ENCODE assay signal across 11 cellular contexts in genomic region chr21:43721225-43721605, GRCh38. TPM values are rescaled to one million over a fixed set of nuclear protein-coding genes. Genes with fewer than 3 reads are reported as not detected.
DNase-seq lines count a peak whose midpoint lies in the region; ATAC-seq, FAIRE-seq and TF ChIP-seq lines count a peak whose summit lies in the region.
"Had no signal": no experiment of that assay in that cellular context is flagged by ENCODE, and none has a peak within 500 bp of the region (broad histone marks: within the 10 kb centered on the region; RNA-seq: fewer than 3 reads in every experiment).

No MANE protein-coding gene starts in this region.

- FAIRE-seq in D721Med (lab: Jason Lieb, UNC) (no peak), urothelium cell line (lab: Jason Lieb, UNC) (no peak)
- FAIRE-seq: G401.6 had no signal

- no peak for TF ChIP-seq RAD21 in IMR-90 (IDR thresholded peaks at IDR 0.05; ENCODE audit: low read length)

- peaks cover 11 to 57% of the 10 kb centered on the region in 2 experiments for H3K79me1 ChIP-seq in IMR-90 (ENCODE audit: low read depth in 1 of 2, low read length in 2 of 2)

- 96% methylated on average over 3 of the region's 4 CpGs; no CpG with 5 or more reads in 1 of the 2 experiments for WGBS in IMR-90 (ENCODE audit: extremely low coverage in 2 of 2, insufficient read length in 1 of 2), 2 experiments

- peak overlapping the region; percentile 92 for H3K4me3 ChIP-seq in AG04450 (ENCODE audit: low read depth, low read length)
- H3K4me3 ChIP-seq in IMR-90 (ENCODE audit: insufficient read depth, low read depth, low read length) = peak overlapping the region; percentile 4; the same call in 1 of the 2 replicates
- peak overlapping the region in 2 of 3 donors; percentile 95 to 99 for H3K4me3 ChIP-seq in breast epithelium
- peak overlapping the region; percentile 83 for H3K4me3 ChIP-seq in mucosa of stomach (ENCODE audit: low read length)

- no peak overlapping the region for H4K5ac ChIP-seq in IMR-90 (ENCODE audit: low read depth, low read length)

- POLR2A ChIA-PET in AG04450 (lab: Yijun Ruan, JAX) = no interaction called here
- POLR2A ChIA-PET in IMR-90 (lab: Charles Lee; ENCODE audit: unreplicated experiment) = no interaction called here

- TF ChIP-seq CTCF in AG04450 (IDR thresholded peaks at IDR 0.05; ENCODE audit: low read depth, low read length) (no peak), IMR-90 (conservative IDR thresholded peaks at IDR 0.05; ENCODE audit: low read depth, low read length) (no peak), breast epithelium (IDR thresholded peaks at IDR 0.05) (no peak), D721Med (IDR thresholded peaks at IDR 0.05; ENCODE audit: insufficient read depth, missing control alignments) (no peak)

- H3K18ac ChIP-seq in IMR-90 (ENCODE audit: low read depth, low read length) = no peak overlapping the region

- H3K4me1 ChIP-seq in IMR-90 (ENCODE audit: control insufficient read depth, insufficient read depth, low read length) = peaks cover 17% of the 10 kb centered on the region
- H3K4me1 ChIP-seq in breast epithelium = peaks cover 7 to 24% of the 10 kb centered on the region in 2 donors
- H3K4me1 ChIP-seq in mucosa of stomach (ENCODE audit: control insufficient read depth, insufficient read depth, low read length) = peaks cover 34% of the 10 kb centered on the region

- intact Hi-C loops in IMR-90 (cut with micrococcal nuclease) = loop anchor here (10.0 kb wide), 1 partner anchor 56 kb away; no protein-coding TSS in a partner anchor
- intact Hi-C loops in breast epithelium (cut with DNase I; ENCODE audit: low total_unique reads) = loop anchor here (10.0 kb wide), 1 partner anchor 74 kb away; no protein-coding TSS in a partner anchor

- no peak overlapping the region for H3K23ac ChIP-seq in IMR-90 (ENCODE audit: low read depth, low read length)

- BruUV-seq in IMR-90 (replicated peaks; lab: Mats Ljungman, UMichigan) = no TSS peak

- H2BK15ac ChIP-seq in IMR-90 (ENCODE audit: low read depth, low read length) = no peak overlapping the region

- no peak overlapping the region for H3K4ac ChIP-seq in IMR-90 (ENCODE audit: low read depth, low read length)

- H3K36me3 ChIP-seq in IMR-90 (ENCODE audit: control insufficient read depth, insufficient read depth, low read length) (peaks cover 10% of the 10 kb centered on the region), breast epithelium (no peaks in the 10 kb centered on the region), mucosa of stomach (ENCODE audit: control insufficient read depth, insufficient read depth, low read length) (no peaks in the 10 kb centered on the region)

- H3K14ac ChIP-seq in IMR-90 (replicated peaks; ENCODE audit: low read depth, low read length) = no peak overlapping the region

- CTCF ChIA-PET in AG04450 (lab: Charles Lee) (no interaction called here), IMR-90 (lab: Yijun Ruan, JAX) (interaction anchor here (0.5 kb wide), 1 partner anchor 1498 kb away, joined by 3 read pairs; no protein-coding TSS in a partner anchor)

- no peak overlapping the region for H2AFZ ChIP-seq in IMR-90 (replicated peaks; ENCODE audit: low read length, poor library complexity)

- H2BK20ac ChIP-seq in IMR-90 (ENCODE audit: low read depth, low read length) = no peak overlapping the region

- H3K4me2 ChIP-seq in IMR-90 (ENCODE audit: low read depth, low read length) = peak overlapping the region; percentile 98

- H3K9ac ChIP-seq in IMR-90 (ENCODE audit: low read depth, low read length) = no peak overlapping the region
- peak overlapping the region; percentile 82 for H3K9ac ChIP-seq in mucosa of stomach (ENCODE audit: low read length)

- H2AK5ac ChIP-seq in IMR-90 (ENCODE audit: low read depth, low read length) = no peak overlapping the region

- dilution Hi-C loops in IMR-90 (cut with HindIII; ENCODE audit: low sequenced_read_pairs, unreplicated experiment) = no loop called here

- no peak overlapping the region for H2BK5ac ChIP-seq in IMR-90 (ENCODE audit: low read depth, low read length, poor library complexity, severe bottlenecking)

- H3K9me3 ChIP-seq in AG04450 (ENCODE audit: control insufficient read depth, insufficient read depth, low read length) (no peaks in the 10 kb centered on the region; the same call in 1 of the 2 replicates), IMR-90 (ENCODE audit: control insufficient read depth, insufficient read depth, low read length) (no peaks in the 10 kb centered on the region), breast epithelium (no peaks in the 10 kb centered on the region), mucosa of stomach (ENCODE audit: control insufficient read depth, low read length) (no peaks in the 10 kb centered on the region)

- H3K56ac ChIP-seq in IMR-90 (ENCODE audit: extremely low read depth, insufficient read depth, low read length) = no peak overlapping the region

- DNase-seq in AG04450 (ENCODE audit: low read depth, low spot score) = no peak
- no peak for DNase-seq in IMR-90
- DNase-seq in breast epithelium (ENCODE audit: low spot score in 2 of 2) = no peak
- DNase-seq in D721Med (ENCODE audit: insufficient read length, low spot score) = no peak
- no peak for DNase-seq in NCI-H226
- no peak for DNase-seq in DMS53 treated with DMSO at 0.1 percent for 48 hours (lab: John Stamatoyannopoulos, UW; ENCODE audit: unreplicated experiment)
- DNase-seq in urothelium cell line (ENCODE audit: low spot score) = no peak
- DNase-seq: NCI-H69 had no signal

- H3K27me3 ChIP-seq in AG04450 (ENCODE audit: control insufficient read depth, insufficient read depth, low read length) = no peaks in the 10 kb centered on the region
- H3K27me3 ChIP-seq in IMR-90 (ENCODE audit: control insufficient read depth, insufficient read depth, low read length) = no peaks in the 10 kb centered on the region
- H3K27me3 ChIP-seq in breast epithelium = no peaks in the 10 kb centered on the region
- no peaks in the 10 kb centered on the region for H3K27me3 ChIP-seq in mucosa of stomach (ENCODE audit: control insufficient read depth, insufficient read depth, low read length)

- H2AK9ac ChIP-seq in IMR-90 (replicated peaks; ENCODE audit: low read depth, low read length, poor library complexity) = peak overlapping the region; percentile 94

- peaks cover 42% of the 10 kb centered on the region for H4K20me1 ChIP-seq in IMR-90 (ENCODE audit: insufficient read depth, low read length)

- peaks cover 18% of the 10 kb centered on the region; the same call in 1 of the 2 replicates for H3K9me1 ChIP-seq in IMR-90 (ENCODE audit: insufficient read depth, low read length)

- no peak for ATAC-seq in IMR-90 (ENCODE audit: low read depth)

- no peak overlapping the region for H3K27ac ChIP-seq in AG04450 (ENCODE audit: low read depth, low read length)
- no peak overlapping the region for H3K27ac ChIP-seq in IMR-90 (ENCODE audit: insufficient read depth, low read length)
- peak overlapping the region in 1 of 2 donors; percentile 10 for H3K27ac ChIP-seq in breast epithelium
- H3K27ac ChIP-seq: HL-60 had no signal

- in situ Hi-C loops in IMR-90 (cut with MboI; ENCODE audit: low sequenced_read_pairs) = no loop called here

- H4K91ac ChIP-seq in IMR-90 (ENCODE audit: insufficient read depth, low read depth, low read length) = no peak overlapping the region

- H2BK120ac ChIP-seq in IMR-90 (ENCODE audit: low read depth, low read length) = no peak overlapping the region

- no peak overlapping the region for H4K8ac ChIP-seq in IMR-90 (ENCODE audit: low read depth in 2 of 2, low read length in 2 of 2)

- TF ChIP-seq POLR2A in IMR-90 (IDR thresholded peaks at IDR 0.05; ENCODE audit: low read depth, low read length) = no peak
- no peak for TF ChIP-seq POLR2A in breast epithelium (IDR thresholded peaks at IDR 0.05)

TF ChIP-seq in IMR-90, 13 proteins besides CTCF, POLR2A, EP300 and RAD21 (continues in another document):
- TF ChIP-seq FOS (IDR thresholded peaks at IDR 0.05; ENCODE audit: low read depth, low read length) = no peak
- TF ChIP-seq CHD1 (IDR thresholded peaks at IDR 0.05; ENCODE audit: low read depth, low read length) = no peak
- no peak for TF ChIP-seq CEBPB (IDR thresholded peaks at IDR 0.05; ENCODE audit: low read depth, low read length)
- no peak for TF ChIP-seq ELK1 (IDR thresholded peaks at IDR 0.05; ENCODE audit: borderline replicate concordance, low read depth, low read length)
- TF ChIP-seq NFE2L2 (IDR thresholded peaks at IDR 0.05; ENCODE audit: low read depth, low read length) = no peak
- TF ChIP-seq RCOR1 (IDR thresholded peaks at IDR 0.05; ENCODE audit: insufficient replicate concordance, low read length) = no peak
- TF ChIP-seq USF2 (IDR thresholded peaks at IDR 0.05; ENCODE audit: low read depth, low read length) = no peak
- TF ChIP-seq RFX5 (IDR thresholded peaks at IDR 0.05; ENCODE audit: low read depth, low read length) = no peak

RNA-seq across cellular contexts. Expression of gene PDXK, which starts 2.3 kb away (rescaled TPM):
- 129 and 142 TPM in 2 replicates for polyA plus RNA-seq in AG04450 (2011; rRNA removed)
- 163 and 204 TPM in 2 replicates for polyA minus RNA-seq in AG04450 (2011; rRNA and poly(A)+ RNA removed)
- 250 and 312 TPM in 2 replicates for total RNA-seq in IMR-90 (2012; rRNA removed)
- polyA plus RNA-seq in IMR-90 (2012; rRNA removed) = 149 and 155 TPM in 2 replicates
- polyA plus RNA-seq in IMR-90 (2012; cell fraction: cytosol; rRNA removed) = 114 and 180 TPM in 2 replicates
- polyA plus RNA-seq in IMR-90 (2012; cell fraction: nucleus; rRNA removed; ENCODE audit: low replicate concordance) = 141 and 208 TPM in 2 replicates
- total RNA-seq in breast epithelium = 10 to 100 TPM; 51.5 to 79.2 (median 65.6) TPM

RNA-seq across cellular contexts. Expression of gene CSTB, which starts 54.9 kb away (rescaled TPM):
- 54.3 and 62.0 TPM in 2 replicates for polyA plus RNA-seq in AG04450 (2011; rRNA removed)
- polyA minus RNA-seq in AG04450 (2011; rRNA and poly(A)+ RNA removed) = 29.1 and 31.3 TPM in 2 replicates
- 6.1 and 6.9 TPM in 2 replicates for total RNA-seq in IMR-90 (2012; rRNA removed)
- polyA plus RNA-seq in IMR-90 (2012; rRNA removed) = 71.7 and 87.4 TPM in 2 replicates
- 31.9 and 61.6 TPM in 2 replicates for polyA plus RNA-seq in IMR-90 (2012; cell fraction: cytosol; rRNA removed)
- polyA plus RNA-seq in IMR-90 (2012; cell fraction: nucleus; rRNA removed; ENCODE audit: low replicate concordance) = 16.5 and 24.5 TPM in 2 replicates
- 10 to 100 TPM; 12.1 to 16.8 (median 16.8) TPM for total RNA-seq in breast epithelium

Comparison
In these comparisons a context has a peak if more than half of its experiments do, and no peak if none do; other contexts are left out.
1. H3K4me3 ChIP-seq: peak in every context shown above with its lines; median percentile 97 in breast epithelium; 92 in AG04450; 83 in mucosa of stomach; 4 in IMR-90.